8 cellular contexts compared by ENCODE assay signal in genomic region chr6:137823826-137824501, GRCh38. TPM values are rescaled to one million over a fixed set of nuclear protein-coding genes. Genes with fewer than 3 reads are reported as not detected.
DNase-seq lines count a peak whose midpoint lies in the region; ATAC-seq and TF ChIP-seq lines count a peak whose summit lies in the region.

No MANE protein-coding gene starts in this region.

- ATAC-seq in activated CD8-positive, alpha-beta memory T cell treated with anti-CD3 and anti-CD28 coated beads, Interleukin-2, amount 10 ng/mL, durations not matched to agents 7 days and 5 days, result peak; percentile 79
- no peak for ATAC-seq in GM21390 (IDR thresholded peaks at IDR 0.05; ENCODE audit: unreplicated experiment)
- ATAC-seq in HG03025 (IDR thresholded peaks at IDR 0.05; ENCODE audit: low FRiP score, unreplicated experiment), result no peak

- peaks cover 1% of the 10 kb centered on the region for H3K36me3 Mint-ChIP-seq in activated CD8-positive, alpha-beta memory T cell treated with anti-CD3 and anti-CD28 coated beads, Interleukin-2, amount 10 ng/mL, durations not matched to agents 7 days and 5 days
- no peaks in the 10 kb centered on the region for H3K36me3 Mint-ChIP-seq in osteocyte (ENCODE audit: unreplicated experiment)
- H3K36me3 Mint-ChIP-seq in type B pancreatic cell, result no peaks in the 10 kb centered on the region

- TF ChIP-seq CTCF in osteocyte (IDR thresholded peaks at IDR 0.05) (no peak), type B pancreatic cell (conservative IDR thresholded peaks at IDR 0.05) (no peak)

- peak overlapping the region; percentile 98 for H3K27ac Mint-ChIP-seq in activated CD8-positive, alpha-beta memory T cell treated with anti-CD3 and anti-CD28 coated beads, Interleukin-2, amount 10 ng/mL, durations not matched to agents 7 days and 5 days
- H3K27ac Mint-ChIP-seq in osteocyte (ENCODE audit: unreplicated experiment) (peak overlapping the region; percentile 86), type B pancreatic cell (peak overlapping the region; percentile 99)

- peak overlapping the region; percentile 65 for H3K4me3 Mint-ChIP-seq in activated CD8-positive, alpha-beta memory T cell treated with anti-CD3 and anti-CD28 coated beads, Interleukin-2, amount 10 ng/mL, durations not matched to agents 7 days and 5 days
- no peak overlapping the region for H3K4me3 Mint-ChIP-seq in osteocyte (ENCODE audit: unreplicated experiment)
- peak overlapping the region; percentile 71 for H3K4me3 Mint-ChIP-seq in type B pancreatic cell

- no peak for TF ChIP-seq POLR2A in erythroblast (IDR thresholded peaks at IDR 0.05; ENCODE audit: low read length)

- H3K27me3 Mint-ChIP-seq in activated CD8-positive, alpha-beta memory T cell treated with anti-CD3 and anti-CD28 coated beads, Interleukin-2, amount 10 ng/mL, durations not matched to agents 7 days and 5 days, result no peaks in the 10 kb centered on the region
- H3K27me3 Mint-ChIP-seq in osteocyte (ENCODE audit: unreplicated experiment) (no peaks in the 10 kb centered on the region), type B pancreatic cell (no peaks in the 10 kb centered on the region)

- peaks cover 77% of the 10 kb centered on the region for H3K4me1 Mint-ChIP-seq in activated CD8-positive, alpha-beta memory T cell treated with anti-CD3 and anti-CD28 coated beads, Interleukin-2, amount 10 ng/mL, durations not matched to agents 7 days and 5 days
- peaks cover 36% of the 10 kb centered on the region for H3K4me1 Mint-ChIP-seq in osteocyte (ENCODE audit: unreplicated experiment)
- peaks cover 30% of the 10 kb centered on the region for H3K4me1 Mint-ChIP-seq in type B pancreatic cell (ENCODE audit: unreplicated experiment)

- DNase-seq in Ammon's horn (ENCODE audit: low spot score), result peak; percentile 59
- peak; percentile 63 for DNase-seq in NCI-H146 (lab: John Stamatoyannopoulos, UW)
- DNase-seq in activated CD8-positive, alpha-beta memory T cell treated with anti-CD3 and anti-CD28 coated beads, Interleukin-2, amount 10 ng/mL, durations not matched to agents 7 days and 5 days, result peak; percentile 83
- DNase-seq in erythroblast (lab: John Stamatoyannopoulos, UW), result peak; percentile 28 to 31
- no peak for DNase-seq in osteocyte (ENCODE audit: extremely low spot score, unreplicated experiment)
- no peak for DNase-seq in type B pancreatic cell (ENCODE audit: extremely low spot score, unreplicated experiment)

- CTCF ChIA-PET in activated CD8-positive, alpha-beta memory T cell treated with anti-CD3 and anti-CD28 coated beads, Interleukin-2, amount 10 ng/mL, durations not matched to agents 7 days and 5 days (lab: Charles Lee), result interaction anchor here (0.7 to 3.0 kb wide), 12 partner anchors 9 to 181 kb away, joined by 3 to 14 read pairs (median 4); partner anchors contain the start of gene TNFAIP3

- no peaks in the 10 kb centered on the region for H3K9me3 Mint-ChIP-seq in activated CD8-positive, alpha-beta memory T cell treated with anti-CD3 and anti-CD28 coated beads, Interleukin-2, amount 10 ng/mL, durations not matched to agents 7 days and 5 days (ENCODE audit: low read depth)
- H3K9me3 Mint-ChIP-seq in osteocyte (ENCODE audit: unreplicated experiment) (no peaks in the 10 kb centered on the region), type B pancreatic cell (no peaks in the 10 kb centered on the region)

RNA-seq across cellular contexts. Expression of gene TNFAIP3, which starts 43.1 kb away (rescaled TPM):
- total RNA-seq in activated CD8-positive, alpha-beta memory T cell treated with anti-CD3 and anti-CD28 coated beads, Interleukin-2, amount 10 ng/mL, durations not matched to agents 7 days and 5 days, result 100 to 1,000 TPM in 1 of 2 experiments, 10 to 100 TPM in 1; 86.7 to 225 TPM
- total RNA-seq in osteocyte (12.0 and 17.4 TPM in 2 replicates), type B pancreatic cell (ENCODE audit: low replicate concordance) (15.2 and 54.4 TPM in 2 replicates)

Comparison
In these comparisons a context has a peak if more than half of its experiments do, and no peak if none do; other contexts are left out.
1. DNase-seq: peak in Ammon's horn (single experiment), NCI-H146 (single experiment), activated CD8-positive, alpha-beta memory T cell treated with anti-CD3 and anti-CD28 coated beads, Interleukin-2, amount 10 ng/mL, durations not matched to agents 7 days and 5 days (single experiment) and erythroblast (2 of 2); none in osteocyte (single experiment) and type B pancreatic cell (single experiment).
2. Peak in every context shown above with its lines, with median percentiles within 50 percentile points of each other: H3K27ac Mint-ChIP-seq.